8 cellular contexts compared by ENCODE assay signal in the genomic region with DNA sequence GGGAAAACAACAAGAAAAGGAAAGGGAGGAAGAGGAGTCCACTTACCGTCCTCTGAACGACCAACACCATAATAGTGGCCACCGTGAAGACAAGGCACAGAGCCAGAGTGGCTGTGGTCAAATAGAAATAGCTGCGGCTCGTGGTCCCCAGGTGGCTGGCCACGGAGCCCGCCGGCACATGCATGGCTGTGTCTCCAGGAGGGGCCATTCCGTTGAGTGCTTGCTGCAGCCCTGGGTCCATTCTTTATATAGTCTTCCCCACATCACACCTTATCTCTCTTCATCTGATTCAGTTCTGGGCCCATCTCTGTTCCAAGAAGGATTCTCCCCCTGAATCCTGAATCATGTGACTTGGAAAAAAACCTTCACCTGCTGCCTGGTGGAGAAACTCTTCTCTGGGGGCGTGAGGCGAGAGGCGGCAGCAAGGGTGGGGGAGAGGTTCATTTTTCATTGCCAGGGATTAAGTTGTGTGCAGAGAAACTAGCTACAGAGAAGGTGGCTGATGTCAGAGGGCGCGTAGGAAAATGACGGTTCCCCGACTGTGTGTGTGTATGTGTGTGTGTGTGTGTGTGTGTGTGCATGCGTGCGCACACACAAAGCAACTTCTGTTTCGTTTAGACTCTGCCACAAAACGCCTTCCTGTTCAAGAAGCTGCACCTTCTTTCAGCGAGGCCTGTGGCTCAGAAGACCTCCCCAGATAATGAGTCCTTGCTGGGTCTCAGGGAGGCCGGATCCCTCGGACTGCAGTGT. TPM values are rescaled to one million over a fixed set of nuclear protein-coding genes. Genes with fewer than 3 reads are reported as not detected.
A peak's percentile ranks its signal among the peaks of the same experiment; 100 is the strongest.
DNase-seq lines count a peak whose midpoint lies in the region; ATAC-seq and TF ChIP-seq lines count a peak whose summit lies in the region.

A gene with protein sequence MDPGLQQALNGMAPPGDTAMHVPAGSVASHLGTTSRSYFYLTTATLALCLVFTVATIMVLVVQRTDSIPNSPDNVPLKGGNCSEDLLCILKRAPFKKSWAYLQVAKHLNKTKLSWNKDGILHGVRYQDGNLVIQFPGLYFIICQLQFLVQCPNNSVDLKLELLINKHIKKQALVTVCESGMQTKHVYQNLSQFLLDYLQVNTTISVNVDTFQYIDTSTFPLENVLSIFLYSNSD (minus strand): TSS at position 529 of the 750 bp plus-strand sequence. CDS start 288 bp downstream, at position 241.

- H3T11ph ChIP-seq in H9 (ENCODE audit: low read length), result no peak within 1 kb of the TSS

- no peak within 1 kb of the TSS for H4K5ac ChIP-seq in H9 (ENCODE audit: insufficient read length, low read depth, low read length)

- H3K79me1 ChIP-seq in H9 (ENCODE audit: insufficient read depth, low read depth, low read length, poor library complexity, severe bottlenecking), result no peaks in the 10 kb centered on the region

- H3K4ac ChIP-seq in H9 (ENCODE audit: low read depth, low read length), result no peak within 1 kb of the TSS

- ATAC-seq in GM21423 (IDR thresholded peaks at IDR 0.05; ENCODE audit: unreplicated experiment), result peak; percentile 55

- no peaks in the 10 kb centered on the region for H4K20me1 ChIP-seq in H9 (ENCODE audit: control insufficient read depth, insufficient read depth, insufficient read length)

- no peak within 1 kb of the TSS for H4K91ac ChIP-seq in H9 (ENCODE audit: insufficient read length, low read depth, low read length)

- H2AFZ ChIP-seq in H9 (ENCODE audit: low read length), result no peak within 1 kb of the TSS

- no peak within 1 kb of the TSS for H3K9ac ChIP-seq in H9 (ENCODE audit: extremely low read depth, insufficient read length, low read length)

- H3K18ac ChIP-seq in H9 (ENCODE audit: insufficient read length, low read depth, low read length), result no peak within 1 kb of the TSS

- no peak within 1 kb of the TSS for H3K23ac ChIP-seq in H9 (ENCODE audit: insufficient read length, low read depth, low read length)

- H4K8ac ChIP-seq in H9 (replicated peaks; ENCODE audit: insufficient read length, low read depth, low read length), result no peak within 1 kb of the TSS

- H3K79me2 ChIP-seq in H9 (ENCODE audit: insufficient read depth, low read length), result no peaks in the 10 kb centered on the region

- no peak within 1 kb of the TSS for H2BK20ac ChIP-seq in H9 (ENCODE audit: low read depth, low read length, poor library complexity, severe bottlenecking)

- no peak within 1 kb of the TSS for H2AK5ac ChIP-seq in H9 (ENCODE audit: insufficient read length, low read length)

- TF ChIP-seq CTCF in H9 (conservative IDR thresholded peaks at IDR 0.05), result no peak

- H2BK15ac ChIP-seq in H9 (ENCODE audit: low read depth, low read length), result no peak within 1 kb of the TSS

- DNase-seq in activated CD4-positive, alpha-beta T cell treated with anti-CD3 and anti-CD28 coated beads for 24 hours (ENCODE audit: low read depth in 2 of 2), result peak; percentile 61 to 75
- peak; percentile 39 to 70 (median 58) for DNase-seq in effector memory CD4-positive, alpha-beta T cell
- peak; percentile 65 for DNase-seq in stimulated activated CD4-positive, alpha-beta T cell treated with anti-CD3 and anti-CD28 coated beads, Interleukin-4, amount 100 ng/mL, for 1 hour
- DNase-seq in NCI-H187 (lab: John Stamatoyannopoulos, UW), result no peak
- DNase-seq in kidney tubule cell (ENCODE audit: low spot score), result no peak
- no peak for DNase-seq in NCI-H748 treated with DMSO at 0.1 percent for 48 hours (lab: John Stamatoyannopoulos, UW)
- no peak for DNase-seq in H9

- H3K36me3 Mint-ChIP-seq in H9 (ENCODE audit: insufficient read depth in 1 of 3, low read depth in 3 of 3), result no peaks in the 10 kb centered on the region

- no peak within 1 kb of the TSS for H2BK120ac ChIP-seq in H9 (ENCODE audit: low read depth, low read length, poor library complexity, severe bottlenecking)

- no peaks in the 10 kb centered on the region for H3K9me3 ChIP-seq in effector memory CD4-positive, alpha-beta T cell (ENCODE audit: control insufficient read depth, low read length)
- H3K9me3 ChIP-seq in H9 (ENCODE audit: control insufficient read depth, low read depth, low read length), result no peaks in the 10 kb centered on the region

- peak within 1 kb of the TSS; percentile 70 for H3K4me3 ChIP-seq in effector memory CD4-positive, alpha-beta T cell (ENCODE audit: insufficient read depth, low read depth, low read length, poor library complexity, severe bottlenecking)

- no peaks in the 10 kb centered on the region for H3K36me3 ChIP-seq in effector memory CD4-positive, alpha-beta T cell (ENCODE audit: control insufficient read depth, insufficient read depth, low read length)

- H3K4me3 Mint-ChIP-seq in H9, result no peak within 1 kb of the TSS

- H3K9me3 Mint-ChIP-seq in H9, result peaks cover 0 to 5% of the 10 kb centered on the region in 2 experiments; a peak in 1 of 5 replicates

- H3K56ac ChIP-seq in H9 (ENCODE audit: insufficient read length, low read depth, low read length), result no peak within 1 kb of the TSS

- no peak within 1 kb of the TSS for H3K27ac Mint-ChIP-seq in H9

- H3K4me1 Mint-ChIP-seq in H9, result peaks cover 11 to 26% of the 10 kb centered on the region in 2 experiments

- no peak within 1 kb of the TSS for H2BK5ac ChIP-seq in H9 (ENCODE audit: insufficient read length, low read length)

- no peak within 1 kb of the TSS for H2BK12ac ChIP-seq in H9 (ENCODE audit: insufficient read length, low read depth, low read length)

- H3K14ac ChIP-seq in H9 (ENCODE audit: insufficient read depth, low read length), result no peak within 1 kb of the TSS; the same call in 1 of the 2 replicates

- peaks cover 96% of the 10 kb centered on the region for H3K27me3 Mint-ChIP-seq in H9 (ENCODE audit: low read depth)

- H3K27ac ChIP-seq in effector memory CD4-positive, alpha-beta T cell (ENCODE audit: insufficient read depth, low read length, poor library complexity, severe bottlenecking), result peak within 1 kb of the TSS; percentile 80
- H3K27ac ChIP-seq in H9 (ENCODE audit: insufficient read length, low read depth, low read length), result no peak within 1 kb of the TSS

- WGBS in H9 (ENCODE audit: extremely low coverage, insufficient read length, low lambda C conversion rate), result no CpG with 5 or more reads among the region's 23 CpGs

- no peak within 1 kb of the TSS for H3K4me2 ChIP-seq in H9 (ENCODE audit: insufficient read depth, insufficient read length, low read length)

- no peaks in the 10 kb centered on the region for H3K23me2 ChIP-seq in H9 (ENCODE audit: insufficient read length, low read depth, low read length, poor library complexity, severe bottlenecking)

- peaks cover 11% of the 10 kb centered on the region for H3K4me1 ChIP-seq in effector memory CD4-positive, alpha-beta T cell (ENCODE audit: control insufficient read depth, insufficient read depth, low read length, poor library complexity, severe bottlenecking)
- no peaks in the 10 kb centered on the region for H3K4me1 ChIP-seq in H9 (ENCODE audit: insufficient read depth, low read length)

- H3K27me3 ChIP-seq in effector memory CD4-positive, alpha-beta T cell (replicated peaks; ENCODE audit: control insufficient read depth, insufficient read depth, low read length, poor library complexity, severe bottlenecking), result no peaks in the 10 kb centered on the region
- H3K27me3 ChIP-seq in H9 (ENCODE audit: insufficient read depth, low read length), result peaks cover 76% of the 10 kb centered on the region

RNA-seq across cellular contexts. Expression of the gene that starts here (rescaled TPM):
- total RNA-seq in H9 (2021), result not detected in 2 replicates

Comparison
In these comparisons a context has a peak if more than half of its experiments do, and no peak if none do; other contexts are left out.
1. DNase-seq: peak in activated CD4-positive, alpha-beta T cell treated with anti-CD3 and anti-CD28 coated beads for 24 hours (2 of 2), effector memory CD4-positive, alpha-beta T cell (3 of 3) and stimulated activated CD4-positive, alpha-beta T cell treated with anti-CD3 and anti-CD28 coated beads, Interleukin-4, amount 100 ng/mL, for 1 hour (single experiment); none in NCI-H187 (0 of 2), kidney tubule cell (single experiment), NCI-H748 treated with DMSO at 0.1 percent for 48 hours (single experiment) and H9 (single experiment).